Comparison of ENCODE assay signal across 5 cellular contexts in the genomic region with DNA sequence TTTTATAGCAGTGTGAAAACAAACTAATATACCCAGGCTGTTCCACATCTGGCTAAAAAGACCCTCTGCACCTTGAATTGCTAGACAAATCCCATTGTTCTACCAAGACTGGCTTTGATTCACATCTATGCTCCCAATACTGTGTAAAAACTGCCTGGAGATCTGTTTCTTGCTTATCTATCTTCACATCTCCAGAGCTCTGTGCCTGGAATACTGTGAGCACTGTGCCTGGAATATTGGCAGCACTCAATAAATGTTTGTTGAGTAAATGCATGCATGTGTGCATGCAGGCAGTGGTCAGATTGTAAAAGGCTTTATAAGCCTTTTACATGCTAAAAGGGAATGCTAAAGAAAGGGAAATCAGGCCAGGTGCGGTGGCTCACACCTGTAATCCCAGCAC.
"Had no signal": no experiment of that assay in that cellular context is flagged by ENCODE, and none has a peak within 500 bp of the region (broad histone marks: within the 10 kb centered on the region; RNA-seq: fewer than 3 reads in every experiment).

No MANE protein-coding gene starts in this region.

- H3K4me3 ChIP-seq: K562 had no signal

- DNase-seq: IMR-90 had no signal

- H3K4me1 Mint-ChIP-seq: IgD-negative memory B cell had no signal

- H3K27ac Mint-ChIP-seq: IgD-negative memory B cell had no signal

- H3K27ac ChIP-seq: HL-60 had no signal

- H3K36me3 Mint-ChIP-seq: IgD-negative memory B cell had no signal

- H3K27me3 Mint-ChIP-seq: IgD-negative memory B cell had no signal

- ATAC-seq: HepG2, K562 had no signal

- H3K4me3 Mint-ChIP-seq: IgD-negative memory B cell had no signal
